ENCODE assay signal across 20 cellular contexts in the genomic region with DNA sequence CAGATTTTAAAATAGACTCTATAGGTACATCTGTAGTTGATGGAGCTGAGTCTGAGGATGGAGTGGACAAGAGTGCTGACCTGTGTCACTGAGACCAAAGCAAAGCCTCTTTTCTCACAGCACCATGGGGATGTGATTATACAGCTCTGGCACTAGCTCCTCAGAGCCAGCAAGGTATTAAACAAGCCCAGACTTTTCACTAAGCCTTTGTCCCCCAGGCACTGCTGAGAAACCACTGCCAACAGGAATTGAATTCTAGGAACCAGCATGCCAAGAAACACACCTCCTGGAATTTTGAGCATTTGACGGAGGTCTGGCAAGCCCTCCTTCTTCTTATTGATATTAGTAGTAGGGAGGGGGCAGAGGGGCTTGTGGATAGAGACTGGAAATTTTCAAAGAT.
"Had no signal": no experiment of that assay in that cellular context is flagged by ENCODE, and none has a peak within 500 bp of the region (broad histone marks: within the 10 kb centered on the region; RNA-seq: fewer than 3 reads in every experiment).

No MANE protein-coding gene starts in this region.

- ATAC-seq: activated CD8-positive, alpha-beta memory T cell treated with anti-CD3 and anti-CD28 coated beads, Interleukin-2, amount 10 ng/mL, durations not matched to agents 7 days and 5 days; lower lobe of right lung; natural killer cell treated with Interleukin-12 subunit alpha and Interleukin-12 subunit beta and Interleukin-15 and Interleukin-18, amount 100 ng/mL, for 72 hours; stimulated activated naive B cell treated with anti-CD40 and anti-IgM and Interleukin-4, amounts not matched to agents 10 μg/mL and 1 μg/mL and 100 μg/mL, for 72 hours; upper lobe of right lung had no signal

- H3K27ac ChIP-seq: colonic mucosa, lower lobe of right lung, spleen, upper lobe of right lung had no signal

- H3K27me3 ChIP-seq: colonic mucosa, spleen, upper lobe of right lung had no signal

- H3K36me3 ChIP-seq: colonic mucosa, lower lobe of right lung, spleen, upper lobe of right lung had no signal

- H3K4me3 ChIP-seq: colonic mucosa, lower lobe of right lung, spleen, upper lobe of right lung had no signal

- H3K9me3 Mint-ChIP-seq: activated B cell treated with CpG ODN at 0.5 μM for 24 hours; activated CD4-positive, alpha-beta memory T cell treated with anti-CD3 and anti-CD28 coated beads, Interleukin-2, amount 10 ng/mL, durations not matched to agents 7 days and 5 days; natural killer cell treated with Interleukin-12 subunit alpha and Interleukin-12 subunit beta and Interleukin-15 and Interleukin-18, amount 100 ng/mL, for 72 hours; stimulated activated naive B cell treated with anti-CD40 and anti-IgM and Interleukin-4, amounts not matched to agents 10 μg/mL and 1 μg/mL and 100 μg/mL, for 72 hours; T-helper 2 cell treated with Interferon-gamma antibody and Interleukin-4, amounts not matched to agents 5 μg/mL and 100 μg/mL, for 36 hours had no signal

- H3K9me3 ChIP-seq: colonic mucosa, lower lobe of right lung, spleen, upper lobe of right lung had no signal

- H3K27me3 Mint-ChIP-seq: activated naive CD8-positive, alpha-beta T cell had no signal

- H3K4me3 Mint-ChIP-seq: activated B cell treated with CpG ODN at 0.5 μM for 24 hours; activated CD4-positive, alpha-beta memory T cell treated with anti-CD3 and anti-CD28 coated beads, Interleukin-2, amount 10 ng/mL, durations not matched to agents 7 days and 5 days; activated CD8-positive, alpha-beta memory T cell treated with anti-CD3 and anti-CD28 coated beads, Interleukin-2, amount 10 ng/mL, durations not matched to agents 7 days and 5 days; activated naive CD8-positive, alpha-beta T cell; mesothelial cell of epicardium; natural killer cell treated with Interleukin-12 subunit alpha and Interleukin-12 subunit beta and Interleukin-15 and Interleukin-18, amount 100 ng/mL, for 72 hours; stimulated activated naive B cell treated with anti-CD40 and anti-IgM and Interleukin-4, amounts not matched to agents 10 μg/mL and 1 μg/mL and 100 μg/mL, for 72 hours; T-helper 2 cell treated with Interferon-gamma antibody and Interleukin-4, amounts not matched to agents 5 μg/mL and 100 μg/mL, for 36 hours had no signal

- H3K36me3 Mint-ChIP-seq: activated CD8-positive, alpha-beta memory T cell treated with anti-CD3 and anti-CD28 coated beads, Interleukin-2, amount 10 ng/mL, durations not matched to agents 7 days and 5 days; activated naive CD8-positive, alpha-beta T cell; mesothelial cell of epicardium; natural killer cell treated with Interleukin-12 subunit alpha and Interleukin-12 subunit beta and Interleukin-15 and Interleukin-18, amount 100 ng/mL, for 72 hours; stimulated activated naive B cell treated with anti-CD40 and anti-IgM and Interleukin-4, amounts not matched to agents 10 μg/mL and 1 μg/mL and 100 μg/mL, for 72 hours had no signal

- H3K27ac Mint-ChIP-seq: activated B cell treated with CpG ODN at 0.5 μM for 24 hours; activated CD4-positive, alpha-beta memory T cell treated with anti-CD3 and anti-CD28 coated beads, Interleukin-2, amount 10 ng/mL, durations not matched to agents 7 days and 5 days; activated CD8-positive, alpha-beta memory T cell treated with anti-CD3 and anti-CD28 coated beads, Interleukin-2, amount 10 ng/mL, durations not matched to agents 7 days and 5 days; activated naive CD8-positive, alpha-beta T cell; mesothelial cell of epicardium; natural killer cell treated with Interleukin-12 subunit alpha and Interleukin-12 subunit beta and Interleukin-15 and Interleukin-18, amount 100 ng/mL, for 72 hours; stimulated activated naive B cell treated with anti-CD40 and anti-IgM and Interleukin-4, amounts not matched to agents 10 μg/mL and 1 μg/mL and 100 μg/mL, for 72 hours; T-helper 2 cell treated with Interferon-gamma antibody and Interleukin-4, amounts not matched to agents 5 μg/mL and 100 μg/mL, for 36 hours had no signal

- DNase-seq: activated B cell treated with CpG ODN at 0.5 μM for 24 hours; activated CD4-positive, alpha-beta memory T cell treated with anti-CD3 and anti-CD28 coated beads, Interleukin-2, amount 10 ng/mL, durations not matched to agents 7 days and 5 days; activated CD4-positive, alpha-beta T cell treated with anti-CD3 and anti-CD28 coated beads for 4 hours; activated CD8-positive, alpha-beta memory T cell treated with anti-CD3 and anti-CD28 coated beads, Interleukin-2, amount 10 ng/mL, durations not matched to agents 7 days and 5 days; central memory CD4-positive, alpha-beta T cell; colonic mucosa; foreskin fibroblast; glutamatergic neuron; hippocampal formation; lower lobe of right lung; posterior cingulate gyrus; retina; spleen; stimulated activated CD4-positive, alpha-beta T cell treated with anti-CD3 and anti-CD28 coated beads, Interleukin-4, amount 100 ng/mL, for 4 hours; stimulated activated naive B cell treated with anti-CD40 and anti-IgM and Interleukin-4, amounts not matched to agents 10 μg/mL and 1 μg/mL and 100 μg/mL, for 72 hours; upper lobe of right lung had no signal

- H3K4me1 Mint-ChIP-seq: activated B cell treated with CpG ODN at 0.5 μM for 24 hours had no signal

- H3K4me1 ChIP-seq: colonic mucosa, lower lobe of right lung, upper lobe of right lung had no signal
